23 cellular contexts compared by ENCODE assay signal in the genomic region with DNA sequence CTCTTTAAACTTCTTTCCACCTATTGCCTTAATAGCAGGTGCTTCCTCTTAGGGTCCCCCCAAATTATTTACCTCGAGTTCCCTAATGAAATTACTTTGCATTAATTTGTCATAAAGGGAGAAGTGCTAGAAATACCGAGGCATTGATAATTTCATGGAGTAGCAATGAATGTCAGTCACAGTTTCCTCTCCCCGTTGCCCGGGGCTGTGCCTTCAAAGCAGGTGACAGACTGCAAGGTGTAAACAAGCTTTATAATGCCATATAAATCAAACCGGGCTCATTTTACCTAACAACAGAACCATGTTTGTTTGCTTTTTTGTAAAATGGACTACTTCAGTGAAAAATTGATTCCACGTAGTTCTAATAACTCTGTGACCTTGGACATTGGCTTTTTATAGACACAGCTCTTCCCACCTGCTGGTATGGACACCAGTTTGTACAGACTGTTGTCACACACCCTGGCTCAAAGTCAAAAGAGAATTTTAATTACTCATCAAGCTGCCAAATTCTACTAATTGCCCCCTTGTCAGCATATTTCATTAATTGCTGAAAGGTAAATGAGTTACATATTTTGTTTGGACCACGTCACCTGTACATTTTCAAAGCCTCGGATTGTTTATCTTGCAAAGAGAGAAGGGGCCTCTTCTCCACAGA.
DNase-seq lines count a peak whose midpoint lies in the region; ATAC-seq and TF ChIP-seq lines count a peak whose summit lies in the region.
"Had no signal": no experiment of that assay in that cellular context is flagged by ENCODE, and none has a peak within 500 bp of the region (broad histone marks: within the 10 kb centered on the region; RNA-seq: fewer than 3 reads in every experiment).

No MANE protein-coding gene starts in this region.

- H3K27ac Mint-ChIP-seq in CD8-positive, alpha-beta memory T cell, result no peak overlapping the region
- H3K27ac Mint-ChIP-seq: activated CD4-positive, alpha-beta memory T cell treated with anti-CD3 and anti-CD28 coated beads for 36 hours; activated T-cell treated with anti-CD3 and anti-CD28 coated beads, Interleukin-2, amount 50 U/mL, for 24 hours; CD4-positive, alpha-beta T cell; neural progenitor cell had no signal

- H3K4me3 ChIP-seq in mucosa of descending colon (no peak overlapping the region), spleen (no peak overlapping the region)
- no peak overlapping the region for H3K4me3 ChIP-seq in CD8-positive, alpha-beta memory T cell (ENCODE audit: low read length)
- H3K4me3 ChIP-seq: esophagus muscularis mucosa, smooth muscle cell had no signal

- POLR2A ChIA-PET in CD8-positive, alpha-beta memory T cell (lab: Charles Lee), result no interaction called here

- peaks cover 4 to 36% of the 10 kb centered on the region in 2 donors for H3K27me3 Mint-ChIP-seq in CD8-positive, alpha-beta memory T cell

- no peaks in the 10 kb centered on the region for H3K27me3 ChIP-seq in spleen (replicated peaks in 1 of 7)
- no peaks in the 10 kb centered on the region for H3K27me3 ChIP-seq in CD8-positive, alpha-beta memory T cell (ENCODE audit: insufficient read depth, low read length, poor library complexity, severe bottlenecking)
- H3K27me3 ChIP-seq: esophagus muscularis mucosa, neural progenitor cell had no signal

- H3K27ac ChIP-seq in spleen, result no peak overlapping the region
- H3K27ac ChIP-seq in CD8-positive, alpha-beta memory T cell (ENCODE audit: low read depth, low read length), result no peak overlapping the region
- H3K27ac ChIP-seq: esophagus muscularis mucosa, neural progenitor cell had no signal

- CTCF ChIA-PET in CD8-positive, alpha-beta memory T cell (lab: Charles Lee), result no interaction called here

- H3K4me1 ChIP-seq in mucosa of descending colon (ENCODE audit: low read depth), result peaks cover 6% of the 10 kb centered on the region
- H3K4me1 ChIP-seq in spleen, result no peaks in the 10 kb centered on the region
- H3K4me1 ChIP-seq in CD8-positive, alpha-beta memory T cell (ENCODE audit: insufficient read depth, low read length), result no peaks in the 10 kb centered on the region

- no peaks in the 10 kb centered on the region for H3K4me1 Mint-ChIP-seq in CD8-positive, alpha-beta memory T cell

- H3K9me3 Mint-ChIP-seq in CD8-positive, alpha-beta memory T cell, result no peaks in the 10 kb centered on the region
- H3K9me3 Mint-ChIP-seq: activated CD4-positive, alpha-beta memory T cell treated with anti-CD3 and anti-CD28 coated beads for 36 hours; activated T-cell treated with anti-CD3 and anti-CD28 coated beads, Interleukin-2, amount 50 U/mL, for 24 hours; CD4-positive, alpha-beta T cell; mesothelial cell of epicardium; neural progenitor cell had no signal

- intact Hi-C loops in mucosa of descending colon (cut with DNase I, micrococcal nuclease) (no loop called here), spleen (cut with DNase I; ENCODE audit: low total_unique reads) (no loop called here)

- TF ChIP-seq POLR2A in spleen (IDR thresholded peaks at IDR 0.05), result no peak

- DNase-seq in DMS153 treated with DMSO at 0.1 percent for 48 hours (lab: John Stamatoyannopoulos, UW; ENCODE audit: unreplicated experiment) (peak; percentile 37), NCI-H1417 (lab: John Stamatoyannopoulos, UW) (peak; percentile 41 to 97 (median 93)), RPMI8226 (peak; percentile 5), mucosa of descending colon (peak in 1 of 3 donors; percentile 32), SKM-1 treated with dmso at 0.1 percent for 144 hours (lab: John Stamatoyannopoulos, UW; ENCODE audit: unreplicated experiment) (no peak), spleen (no peak)
- DNase-seq in activated naive CD4-positive, alpha-beta T cell (lab: John Stamatoyannopoulos, UW), result no peak
- no peak for DNase-seq in CD8-positive, alpha-beta memory T cell
- DNase-seq: activated CD4-positive, alpha-beta memory T cell treated with anti-CD3 and anti-CD28 coated beads for 36 hours; activated naive CD4-positive, alpha-beta T cell treated with anti-CD3 and anti-CD28 coated beads, Interleukin-2, amount 50 U/mL, for 16 hours; activated T-cell treated with anti-CD3 and anti-CD28 coated beads, Interleukin-2, amount 50 U/mL, for 24 hours; aorta; CD4-positive, alpha-beta T cell; effector CD4-positive, alpha-beta T cell; KG1; MV-4-11; NCI-H446; SIG-M5; stimulated activated CD4-positive, alpha-beta T cell treated with anti-CD3 and anti-CD28 coated beads, Interleukin-4, amount 100 ng/mL, for 4 hours had no signal

- H3K9me3 ChIP-seq in mucosa of descending colon (no peaks in the 10 kb centered on the region), spleen (no peaks in the 10 kb centered on the region)
- no peaks in the 10 kb centered on the region for H3K9me3 ChIP-seq in CD8-positive, alpha-beta memory T cell (ENCODE audit: low read length)
- H3K9me3 ChIP-seq: esophagus muscularis mucosa had no signal

- H3K36me3 ChIP-seq in mucosa of descending colon (ENCODE audit: low read depth) (no peaks in the 10 kb centered on the region), spleen (peaks cover 0 to 5% (median 0%) of the 10 kb centered on the region in 6 donors)
- no peaks in the 10 kb centered on the region for H3K36me3 ChIP-seq in CD8-positive, alpha-beta memory T cell (ENCODE audit: insufficient read depth, low read length)
- H3K36me3 ChIP-seq: neural progenitor cell had no signal

- WGBS in spleen, 5 donors, result 51 to 63% (median 59%) methylated on average over 8 of the region's 8 CpGs

- TF ChIP-seq CTCF in mucosa of descending colon (IDR thresholded peaks at IDR 0.05) (no peak), spleen (IDR thresholded peaks at IDR 0.05 in 8 of 11, conservative IDR thresholded peaks at IDR 0.05 in 3 of 11) (no peak)

- ATAC-seq in mucosa of descending colon, result peak; percentile 78

- no peaks in the 10 kb centered on the region for H3K36me3 Mint-ChIP-seq in CD8-positive, alpha-beta memory T cell
- H3K36me3 Mint-ChIP-seq: activated CD4-positive, alpha-beta memory T cell treated with anti-CD3 and anti-CD28 coated beads for 36 hours had no signal

- H3K4me3 Mint-ChIP-seq in CD8-positive, alpha-beta memory T cell, result no peak overlapping the region
- H3K4me3 Mint-ChIP-seq: activated CD4-positive, alpha-beta memory T cell treated with anti-CD3 and anti-CD28 coated beads for 36 hours; activated T-cell treated with anti-CD3 and anti-CD28 coated beads, Interleukin-2, amount 50 U/mL, for 24 hours; CD4-positive, alpha-beta T cell; mesothelial cell of epicardium had no signal

Comparison
In these comparisons a context has a peak if more than half of its experiments do, and no peak if none do; other contexts are left out.
1. DNase-seq: peak in DMS153 treated with DMSO at 0.1 percent for 48 hours (single experiment), NCI-H1417 (3 of 3) and RPMI8226 (single experiment); none in SKM-1 treated with dmso at 0.1 percent for 144 hours (single experiment), activated naive CD4-positive, alpha-beta T cell (0 of 4), spleen (single experiment) and CD8-positive, alpha-beta memory T cell (0 of 5).